15 cellular contexts compared by ENCODE assay signal in genomic region chr6:26128013-26128771, GRCh38. TPM values are rescaled to one million over a fixed set of nuclear protein-coding genes. Genes with fewer than 3 reads are reported as not detected.
DNase-seq lines count a peak whose midpoint lies in the region; ATAC-seq and TF ChIP-seq lines count a peak whose summit lies in the region.
"Had no signal": no experiment of that assay in that cellular context is flagged by ENCODE, and none has a peak within 500 bp of the region (broad histone marks: within the 10 kb centered on the region; RNA-seq: fewer than 3 reads in every experiment).

No MANE protein-coding gene starts in this region.

- H3K4me1 ChIP-seq in SK-N-SH (ENCODE audit: control insufficient read depth in 1 of 2, insufficient read depth in 2 of 2, low read depth in 1 of 2, low read length in 1 of 2) (peaks cover 7 to 8% of the 10 kb centered on the region in 2 experiments; a peak in 3 of 4 replicates), PC-9 (replicated peaks; ENCODE audit: insufficient read depth) (peaks cover 38% of the 10 kb centered on the region), colonic mucosa (peaks cover 8% of the 10 kb centered on the region), neutrophil (ENCODE audit: control insufficient read depth in 1 of 2, insufficient read depth in 1 of 2, low read depth in 1 of 2, low read length in 1 of 2) (peaks cover 70 to 73% of the 10 kb centered on the region in 2 experiments)

- intact Hi-C loops in PC-9 (cut with micrococcal nuclease; ENCODE audit: unreplicated experiment) (no loop called here), colonic mucosa (cut with DNase I) (no loop called here)

- TF ChIP-seq CTCF in SK-N-SH (IDR thresholded peaks at IDR 0.05) (no peak), PC-9 (conservative IDR thresholded peaks at IDR 0.05) (no peak), colonic mucosa (IDR thresholded peaks at IDR 0.05) (no peak), neutrophil (IDR thresholded peaks at IDR 0.05) (no peak)

- H3K27me3 ChIP-seq in SK-N-SH (ENCODE audit: insufficient read depth) (no peaks in the 10 kb centered on the region), PC-9 (ENCODE audit: insufficient read depth, low read depth) (no peaks in the 10 kb centered on the region), colonic mucosa (no peaks in the 10 kb centered on the region), neutrophil (no peaks in the 10 kb centered on the region)
- H3K27me3 ChIP-seq: brain microvascular endothelial cell had no signal

- H4K20me1 ChIP-seq in SK-N-SH (ENCODE audit: insufficient read depth), result peaks cover 33% of the 10 kb centered on the region
- peaks cover 18% of the 10 kb centered on the region for H4K20me1 ChIP-seq in PC-9 (ENCODE audit: insufficient read depth)

- H3K9me2 ChIP-seq in SK-N-SH (no peaks in the 10 kb centered on the region), PC-9 (ENCODE audit: insufficient read depth) (no peaks in the 10 kb centered on the region)

- H3K4me3 ChIP-seq in SK-N-SH (ENCODE audit: low read depth in 2 of 2, low read length in 1 of 2), result peak overlapping the region; percentile 84 to 94; a peak in 2 of 4 replicates
- H3K4me3 ChIP-seq in PC-9, result no peak overlapping the region
- H3K4me3 ChIP-seq in colonic mucosa, result peak overlapping the region; percentile 73
- H3K4me3 ChIP-seq in neutrophil (ENCODE audit: low read depth in 1 of 2, low read length in 1 of 2), result peak overlapping the region; percentile 91

- H3K9me3 ChIP-seq in SK-N-SH, result no peaks in the 10 kb centered on the region
- H3K9me3 ChIP-seq in PC-9 (ENCODE audit: insufficient read depth, low read depth), result no peaks in the 10 kb centered on the region
- H3K9me3 ChIP-seq in colonic mucosa, result no peaks in the 10 kb centered on the region
- H3K9me3 ChIP-seq in neutrophil, result no peaks in the 10 kb centered on the region

- H3K79me2 ChIP-seq in SK-N-SH (ENCODE audit: insufficient read depth), result peaks cover 70% of the 10 kb centered on the region
- peaks cover 45% of the 10 kb centered on the region for H3K79me2 ChIP-seq in PC-9 (ENCODE audit: low read depth)

- 90% methylated on average over 5 of the region's 5 CpGs for WGBS in SK-N-SH (ENCODE audit: low lambda C conversion rate)

- H3K27ac ChIP-seq in SK-N-SH (ENCODE audit: low read depth in 2 of 2, low read length in 1 of 2), result no peak overlapping the region
- no peak overlapping the region for H3K27ac ChIP-seq in PC-9
- no peak overlapping the region for H3K27ac ChIP-seq in colonic mucosa
- peak overlapping the region; percentile 93 for H3K27ac ChIP-seq in neutrophil
- H3K27ac ChIP-seq: brain microvascular endothelial cell, HL-60 had no signal

- CTCF ChIA-PET in SK-N-SH (lab: Yijun Ruan, JAX), result no interaction called here
- CTCF ChIA-PET in PC-9 (lab: Charles Lee), result no interaction called here

- POLR2A ChIA-PET in SK-N-SH (lab: Yijun Ruan, JAX), result interaction anchor here (0.6 to 7.6 kb wide), 4 partner anchors 13 to 71 kb away, joined by 3 to 623 read pairs (median 6); a partner anchor contains a TSS
- POLR2A ChIA-PET in PC-9 (lab: Charles Lee; ENCODE audit: unreplicated experiment), result interaction anchor here (0.6 to 0.7 kb wide), 2 partner anchors 467 to 1686 kb away, joined by 6 to 14 read pairs; no protein-coding TSS in a partner anchor

- BruUV-seq in PC-9 (replicated peaks; lab: Mats Ljungman, UMichigan), result no TSS peak

- no peak overlapping the region for H3K9ac ChIP-seq in SK-N-SH
- H3K9ac ChIP-seq in colonic mucosa (ENCODE audit: low read depth in 2 of 2, low read length in 2 of 2), result no peak overlapping the region

- no peak for ATAC-seq in SK-N-SH treated with all-trans-retinoic acid at 6 μM for 48 hours
- ATAC-seq in HG03469 (IDR thresholded peaks at IDR 0.05; ENCODE audit: unreplicated experiment), result no peak
- no peak for ATAC-seq in GM19455 (IDR thresholded peaks at IDR 0.05; ENCODE audit: unreplicated experiment)
- ATAC-seq: left ventricle myocardium superior had no signal

- H3K36me3 ChIP-seq in SK-N-SH (replicated peaks in 1 of 2; ENCODE audit: control insufficient read depth in 1 of 2, insufficient read depth in 2 of 2, low read length in 1 of 2) (peaks cover 21 to 37% of the 10 kb centered on the region in 2 experiments), PC-9 (ENCODE audit: low read depth) (peaks cover 5% of the 10 kb centered on the region; the same call in 1 of the 2 replicates), colonic mucosa (no peaks in the 10 kb centered on the region), neutrophil (peaks cover 76% of the 10 kb centered on the region)

- no peak for TF ChIP-seq RAD21 in SK-N-SH (IDR thresholded peaks at IDR 0.05; ENCODE audit: low read length)

- no peak overlapping the region for H2AFZ ChIP-seq in SK-N-SH (ENCODE audit: low read depth)
- H2AFZ ChIP-seq in PC-9, result no peak overlapping the region

- no peak for TF ChIP-seq EP300 in SK-N-SH (IDR thresholded peaks at IDR 0.05; ENCODE audit: borderline replicate concordance in 1 of 2, low read depth in 1 of 2, low read length in 1 of 2)

- peaks cover 17% of the 10 kb centered on the region for H3F3A ChIP-seq in SK-N-SH (replicated peaks; ENCODE audit: insufficient read depth)
- peaks cover 38% of the 10 kb centered on the region; the same call in 1 of the 2 replicates for H3F3A ChIP-seq in PC-9 (ENCODE audit: insufficient read depth, low read depth)

- H3K4me2 ChIP-seq in SK-N-SH (peak overlapping the region; percentile 88), PC-9 (peak overlapping the region; percentile 83; the same call in 1 of the 2 replicates)

- DNase-seq in SK-N-SH (no peak), PC-9 (no peak), colonic mucosa (no peak), NCI-H128 (lab: John Stamatoyannopoulos, UW; ENCODE audit: unreplicated experiment) (no peak)
- DNase-seq: 8988T; activated CD4-positive, alpha-beta T cell treated with anti-CD3 and anti-CD28 coated beads for 48 hours; brain microvascular endothelial cell; left ventricle myocardium superior; NCI-H2029 treated with DMSO at 0.1 percent for 48 hours; retina had no signal

TF ChIP-seq in SK-N-SH, 30 proteins besides CTCF, POLR2A, EP300 and RAD21 (continues in another document):
- TF ChIP-seq REST (IDR thresholded peaks at IDR 0.05; ENCODE audit: low read depth, low read length) (no peak), TCF12 (IDR thresholded peaks at IDR 0.05) (no peak), MXI1 (IDR thresholded peaks at IDR 0.05; ENCODE audit: low read depth, low read length) (no peak), FOXJ3 (CRISPR knock-in tag; IDR thresholded peaks at IDR 0.05) (no peak), FOXM1 (IDR thresholded peaks at IDR 0.05; ENCODE audit: low read depth) (no peak)

TF ChIP-seq in SK-N-SH treated with all-trans-retinoic acid at 6 μM for 48 hours, 23 proteins besides CTCF, POLR2A, EP300 and RAD21 (continues in another document):
- no peak for TF ChIP-seq CSRNP3 (CRISPR knock-in tag; IDR thresholded peaks at IDR 0.05)
- TF ChIP-seq ESRRG (CRISPR knock-in tag; IDR thresholded peaks at IDR 0.05), result no peak
- no peak for TF ChIP-seq ZFP3 (CRISPR knock-in tag; IDR thresholded peaks at IDR 0.05)
- no peak for TF ChIP-seq ISL1 (CRISPR knock-in tag; IDR thresholded peaks at IDR 0.05)
- TF ChIP-seq GLIS3 (CRISPR knock-in tag; IDR thresholded peaks at IDR 0.05), result no peak
- TF ChIP-seq ARNTL (CRISPR knock-in tag; IDR thresholded peaks at IDR 0.05; ENCODE audit: borderline replicate concordance, low read depth), result no peak
- TF ChIP-seq PPARA (CRISPR knock-in tag; IDR thresholded peaks at IDR 0.05; ENCODE audit: borderline replicate concordance), result no peak
- no peak for TF ChIP-seq SNAI2 (CRISPR knock-in tag; IDR thresholded peaks at IDR 0.05)
- no peak for TF ChIP-seq CSDC2 (CRISPR knock-in tag; IDR thresholded peaks at IDR 0.05)
- no peak for TF ChIP-seq TOX (CRISPR knock-in tag; IDR thresholded peaks at IDR 0.05; ENCODE audit: borderline replicate concordance)
- TF ChIP-seq RARB (CRISPR knock-in tag; IDR thresholded peaks at IDR 0.05), result no peak
- no peak for TF ChIP-seq ZNF565 (CRISPR knock-in tag; conservative IDR thresholded peaks at IDR 0.05; ENCODE audit: low read depth)
- TF ChIP-seq TSHZ2 (CRISPR knock-in tag; IDR thresholded peaks at IDR 0.05), result no peak

RNA-seq across cellular contexts. Expression of gene HFE, which starts 41.0 kb away (rescaled TPM):
- not detected in 2 replicates for polyA plus RNA-seq in SK-N-SH (2012; rRNA removed)
- not detected in 2 replicates for polyA plus RNA-seq in SK-N-SH (2012; cell fraction: cytosol; rRNA removed)
- not detected in 2 replicates for polyA plus RNA-seq in SK-N-SH (2012; cell fraction: nucleus; rRNA removed)
- total RNA-seq in PC-9 (2021) (33.3 and 46.0 TPM in 2 replicates), colonic mucosa (10 to 100 TPM; 11.1 to 11.8 TPM)
